Comparison of ENCODE assay signal across 8 cellular contexts in the genomic region with DNA sequence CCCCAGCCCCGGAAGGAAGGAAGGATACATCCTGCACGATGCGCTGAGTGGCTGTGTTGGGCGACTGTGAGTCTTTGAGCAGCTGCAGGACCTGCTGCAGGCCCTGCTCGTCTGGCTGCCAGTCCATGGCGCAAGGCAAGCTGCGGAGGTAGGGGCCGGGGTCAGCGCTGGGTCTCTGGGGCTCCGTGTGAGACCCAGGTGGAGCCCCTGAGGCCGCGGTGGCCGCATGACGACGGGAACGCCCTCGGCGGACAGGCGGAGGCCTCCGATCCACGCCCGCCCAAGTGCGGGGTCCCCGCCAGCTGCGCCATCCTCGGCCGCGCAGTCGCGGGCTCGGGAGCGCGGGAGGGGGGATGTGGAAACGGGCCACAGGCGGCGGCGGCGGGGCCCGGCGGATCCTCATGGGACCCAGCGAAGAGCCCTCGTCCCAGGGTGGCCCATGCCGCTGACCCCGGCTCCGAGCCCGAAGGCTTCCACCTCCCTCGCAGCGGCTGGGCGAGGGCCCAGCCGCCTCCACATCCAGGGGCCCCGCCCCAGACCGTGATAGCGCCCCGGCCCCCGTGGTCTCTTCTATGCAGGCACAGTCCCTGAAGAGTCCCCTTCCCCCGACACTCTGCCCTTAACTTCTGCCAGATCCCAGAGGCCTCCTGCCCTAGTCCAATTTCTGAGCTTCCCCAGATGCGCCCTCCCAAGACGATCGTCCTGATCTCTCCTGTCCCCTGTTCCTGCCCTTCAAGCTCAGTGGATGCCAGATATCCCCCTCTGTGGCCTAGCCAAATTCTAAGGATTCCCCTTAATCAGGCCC. TPM values are rescaled to one million over a fixed set of nuclear protein-coding genes. Genes with fewer than 3 reads are reported as not detected.
A peak's percentile ranks its signal among the peaks of the same experiment; 100 is the strongest.
DNase-seq lines count a peak whose midpoint lies in the region; ATAC-seq and TF ChIP-seq lines count a peak whose summit lies in the region.
"Had no signal": no experiment of that assay in that cellular context is flagged by ENCODE, and none has a peak within 500 bp of the region (broad histone marks: within the 10 kb centered on the region; RNA-seq: fewer than 3 reads in every experiment).

No MANE protein-coding gene starts in this region.

- H3K27ac ChIP-seq in HUES6 (ENCODE audit: low read depth, low read length), result peak overlapping the region; percentile 32; the same call in 1 of the 2 replicates

- H3K27ac Mint-ChIP-seq in progenitor cell of endocrine pancreas, result peak overlapping the region; percentile 99

- no peaks in the 10 kb centered on the region for H3K9me3 Mint-ChIP-seq in activated T-cell treated with anti-CD3 and anti-CD28 coated beads, Interleukin-2, amount 50 U/mL, for 4 hours
- no peaks in the 10 kb centered on the region for H3K9me3 Mint-ChIP-seq in progenitor cell of endocrine pancreas (ENCODE audit: low read depth)

- no peaks in the 10 kb centered on the region for H3K9me3 ChIP-seq in HUES6 (ENCODE audit: control insufficient read depth, insufficient read depth, low read depth, low read length)

- TF ChIP-seq CTCF in progenitor cell of endocrine pancreas (IDR thresholded peaks at IDR 0.05; ENCODE audit: unreplicated experiment), result no peak

- no peak for ATAC-seq in activated T-cell treated with anti-CD3 and anti-CD28 coated beads, Interleukin-2, amount 50 U/mL, for 4 hours

- H3K4me3 Mint-ChIP-seq in activated T-cell treated with anti-CD3 and anti-CD28 coated beads, Interleukin-2, amount 50 U/mL, for 4 hours, result peak overlapping the region; percentile 85
- H3K4me3 Mint-ChIP-seq in progenitor cell of endocrine pancreas (ENCODE audit: low read depth), result peak overlapping the region; percentile 96

- peaks cover 24% of the 10 kb centered on the region for H3K36me3 Mint-ChIP-seq in activated T-cell treated with anti-CD3 and anti-CD28 coated beads, Interleukin-2, amount 50 U/mL, for 4 hours (ENCODE audit: insufficient read depth)
- H3K36me3 Mint-ChIP-seq in progenitor cell of endocrine pancreas (ENCODE audit: insufficient read depth), result peaks cover 5% of the 10 kb centered on the region

- DNase-seq in activated T-cell treated with anti-CD3 and anti-CD28 coated beads, Interleukin-2, amount 50 U/mL, for 4 hours, result no peak
- peak in 25 of 42 donors; percentile 8 to 57 (median 30) for DNase-seq in head of caudate nucleus
- no peak for DNase-seq in progenitor cell of endocrine pancreas (ENCODE audit: low spot score, unreplicated experiment)
- DNase-seq in foreskin melanocyte, result no peak
- DNase-seq in NCI-H2171 treated with DMSO at 0.1 percent for 48 hours (lab: John Stamatoyannopoulos, UW), result no peak
- no peak for DNase-seq in NOMO-1 treated with dmso at 0.1 percent for 144 hours (lab: John Stamatoyannopoulos, UW; ENCODE audit: unreplicated experiment)

- peaks cover 30% of the 10 kb centered on the region for H3K36me3 ChIP-seq in HUES6 (ENCODE audit: control insufficient read depth, insufficient read depth, low read length)

- peaks cover 4% of the 10 kb centered on the region; the same call in 1 of the 2 replicates for H3K4me1 ChIP-seq in HUES6 (ENCODE audit: control insufficient read depth, insufficient read depth, low read length)

- H3K27me3 ChIP-seq in HUES6 (ENCODE audit: control insufficient read depth, insufficient read depth, low read length), result no peaks in the 10 kb centered on the region

- peaks cover 24% of the 10 kb centered on the region for H3K4me1 Mint-ChIP-seq in activated T-cell treated with anti-CD3 and anti-CD28 coated beads, Interleukin-2, amount 50 U/mL, for 4 hours (ENCODE audit: low read depth)
- peaks cover 19% of the 10 kb centered on the region for H3K4me1 Mint-ChIP-seq in progenitor cell of endocrine pancreas (ENCODE audit: low read depth)

- H3K4me3 ChIP-seq in HUES6 (ENCODE audit: low read depth, low read length), result peak overlapping the region; percentile 84

- no peaks in the 10 kb centered on the region for H3K27me3 Mint-ChIP-seq in activated T-cell treated with anti-CD3 and anti-CD28 coated beads, Interleukin-2, amount 50 U/mL, for 4 hours (ENCODE audit: low read depth)
- H3K27me3 Mint-ChIP-seq in progenitor cell of endocrine pancreas, result no peaks in the 10 kb centered on the region

- intact Hi-C loops in head of caudate nucleus (cut with DNase I), result no loop called here

- peak overlapping the region; percentile 92 for H3K9ac ChIP-seq in HUES6 (ENCODE audit: low read length)

RNA-seq across cellular contexts. Expression of a gene that starts 2.7 kb away (rescaled TPM):
- 100 to 1,000 TPM; 223 to 236 (median 232) TPM for total RNA-seq in activated T-cell treated with anti-CD3 and anti-CD28 coated beads, Interleukin-2, amount 50 U/mL, for 4 hours
- total RNA-seq in progenitor cell of endocrine pancreas, result 109 and 113 TPM in 2 replicates

RNA-seq across cellular contexts. Expression of a gene that starts 13.4 kb away (rescaled TPM):
- 100 to 1,000 TPM; 223 to 251 (median 235) TPM for total RNA-seq in activated T-cell treated with anti-CD3 and anti-CD28 coated beads, Interleukin-2, amount 50 U/mL, for 4 hours
- 171 and 180 TPM in 2 replicates for total RNA-seq in progenitor cell of endocrine pancreas

RNA-seq across cellular contexts. Expression of a gene that starts 16.2 kb away (rescaled TPM):
- total RNA-seq in activated T-cell treated with anti-CD3 and anti-CD28 coated beads, Interleukin-2, amount 50 U/mL, for 4 hours, result 10 to 100 TPM; 92.8 to 95.1 (median 93.8) TPM
- 59.8 and 66.0 TPM in 2 replicates for total RNA-seq in progenitor cell of endocrine pancreas

RNA-seq across cellular contexts. Expression of a gene that starts 24.6 kb away (rescaled TPM):
- 1 to 10 TPM; 7.9 to 9.9 (median 9.4) TPM for total RNA-seq in activated T-cell treated with anti-CD3 and anti-CD28 coated beads, Interleukin-2, amount 50 U/mL, for 4 hours
- total RNA-seq in progenitor cell of endocrine pancreas, result 14.6 and 15.1 TPM in 2 replicates

RNA-seq across cellular contexts. Expression of a gene that starts 30.5 kb away (rescaled TPM):
- total RNA-seq in activated T-cell treated with anti-CD3 and anti-CD28 coated beads, Interleukin-2, amount 50 U/mL, for 4 hours, result not detected
- total RNA-seq in progenitor cell of endocrine pancreas, result not detected in 2 replicates
- total RNA-seq: subcutaneous adipose tissue had no signal

Comparison
In these comparisons a context has a peak if more than half of its experiments do, and no peak if none do; other contexts are left out.
1. DNase-seq: peak in head of caudate nucleus (25 of 42); none in activated T-cell treated with anti-CD3 and anti-CD28 coated beads, Interleukin-2, amount 50 U/mL, for 4 hours (single experiment), progenitor cell of endocrine pancreas (single experiment), foreskin melanocyte (single experiment), NCI-H2171 treated with DMSO at 0.1 percent for 48 hours (single experiment) and NOMO-1 treated with dmso at 0.1 percent for 144 hours (single experiment).